In the genomic region with DNA sequence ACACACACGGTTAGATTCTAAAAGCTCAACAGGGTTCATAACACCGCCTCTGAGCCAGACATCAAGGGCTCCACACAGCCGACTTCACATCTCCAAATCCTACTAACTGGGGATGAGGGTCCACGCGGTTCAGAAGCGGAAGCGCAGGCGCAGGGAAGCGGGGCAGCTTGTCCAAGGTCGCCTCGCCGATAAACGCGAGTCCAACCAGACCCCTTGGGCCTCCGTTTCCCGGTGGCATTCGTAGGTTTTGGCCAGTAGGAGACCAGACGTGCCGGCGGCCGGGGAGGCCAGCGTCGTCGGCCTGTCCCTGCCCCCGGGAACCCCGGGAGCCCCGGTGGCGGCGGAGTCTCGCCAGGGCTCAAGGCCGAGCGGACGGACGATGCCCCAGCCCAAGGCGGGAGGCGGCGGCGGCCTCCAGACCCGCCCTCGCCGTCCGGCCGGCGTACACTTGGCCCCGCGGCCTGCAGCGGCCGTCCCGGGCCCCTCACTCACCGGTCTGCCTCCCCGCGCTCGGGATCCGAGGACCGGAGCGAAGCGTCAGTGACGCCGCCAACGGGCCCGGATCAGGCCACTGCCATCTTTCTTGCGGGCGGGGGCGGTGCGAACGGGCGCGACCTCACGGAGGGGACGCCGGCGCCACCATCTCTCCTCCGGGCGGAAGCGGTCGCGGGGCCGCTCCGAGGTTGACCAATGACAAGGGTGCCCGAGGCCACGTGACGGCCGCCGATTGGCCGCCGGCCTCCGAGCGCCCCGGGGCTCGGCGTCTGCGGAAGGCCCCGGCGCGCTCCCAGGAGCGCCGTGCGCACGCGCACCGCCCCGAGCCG, we compare ENCODE assay signal across 9 cellular contexts. TPM values are rescaled to one million over a fixed set of nuclear protein-coding genes. Genes with fewer than 3 reads are reported as not detected.
DNase-seq lines count a peak whose midpoint lies in the region; ATAC-seq, FAIRE-seq and TF ChIP-seq lines count a peak whose summit lies in the region.
"Had no signal": no experiment of that assay in that cellular context is flagged by ENCODE, and none has a peak within 500 bp of the region (broad histone marks: within the 10 kb centered on the region; RNA-seq: fewer than 3 reads in every experiment).

SDF4 (minus strand) TSS at position 602 of the 824 bp plus-strand sequence. CDS start 3,229 bp downstream, outside the sequence.

- H2AFZ ChIP-seq in keratinocyte (ENCODE audit: control insufficient read depth, low read length), result peak within 1 kb of the TSS; percentile 68

- H3K9ac ChIP-seq in keratinocyte (ENCODE audit: control insufficient read depth, extremely low read depth, insufficient read depth, low read length), result peak within 1 kb of the TSS; percentile 96

- H3K4me1 ChIP-seq in keratinocyte (ENCODE audit: control insufficient read depth, extremely low read depth, insufficient read depth, low read length), result peaks cover 8% of the 10 kb centered on the region

- DNase-seq in Ammon's horn (ENCODE audit: low spot score) (peak; percentile 95), GM19238 (ENCODE audit: insufficient read length, low spot score) (peak; percentile 100), NCI-H510A (lab: John Stamatoyannopoulos, UW) (peak; percentile 100), cerebellar nuclear complex (lab: John Stamatoyannopoulos, UW) (peak; percentile 35 to 48), keratinocyte (ENCODE audit: low read depth, low spot score) (no peak)
- DNase-seq in activated CD4-positive, alpha-beta T cell treated with anti-CD3 and anti-CD28 coated beads for 1 hour, result peak; percentile 95
- peak; percentile 92 to 96 (median 94) for DNase-seq in stimulated activated CD4-positive, alpha-beta T cell treated with anti-CD3 and anti-CD28 coated beads, Interleukin-12 subunit alpha, Interleukin-12 subunit beta, amount 100 ng/mL, for 48 hours (ENCODE audit: low read depth in 2 of 3, low spot score in 1 of 3)

- H3K27ac ChIP-seq in keratinocyte (ENCODE audit: control insufficient read depth, insufficient read depth, low read length), result peak within 1 kb of the TSS; percentile 79

- peaks cover 10 to 27% of the 10 kb centered on the region in 2 experiments for H3K36me3 ChIP-seq in keratinocyte (ENCODE audit: control insufficient read depth in 2 of 2, extremely low read depth in 1 of 2, insufficient read depth in 2 of 2, low read length in 2 of 2)

- TF ChIP-seq CTCF in keratinocyte (optimal IDR thresholded peaks at IDR 0.05 in 1 of 3, IDR thresholded peaks at IDR 0.05 in 1 of 3, conservative IDR thresholded peaks at IDR 0.05 in 1 of 3; ENCODE audit: extremely low read depth in 1 of 3, insufficient read depth in 2 of 3, low read length in 3 of 3), result no peak

- H3K79me2 ChIP-seq in keratinocyte (ENCODE audit: control insufficient read depth, insufficient read depth, low read length), result peaks cover 64% of the 10 kb centered on the region

- H3K9me3 ChIP-seq in keratinocyte (ENCODE audit: control insufficient read depth, low read depth, low read length), result peaks cover 4% of the 10 kb centered on the region

- dilution Hi-C loops in keratinocyte (cut with MboI; ENCODE audit: extremely low pct_ligation_motif_present, low sequenced_read_pairs), result no loop called here

- H4K20me1 ChIP-seq in keratinocyte (ENCODE audit: control insufficient read depth, extremely low read depth, insufficient read depth, low read length), result no peaks in the 10 kb centered on the region

- H3K4me2 ChIP-seq in keratinocyte (ENCODE audit: control insufficient read depth, extremely low read depth, insufficient read depth, low read depth, low read length), result peak within 1 kb of the TSS; percentile 92

- peak within 1 kb of the TSS; percentile 82 to 93 (median 91) for H3K4me3 ChIP-seq in keratinocyte (ENCODE audit: control insufficient read depth in 2 of 3, extremely low read depth in 1 of 3, insufficient read depth in 2 of 3, low read depth in 1 of 3, low read length in 3 of 3)

- FAIRE-seq in keratinocyte (lab: Jason Lieb, UNC), result no peak
- FAIRE-seq: endometrium had no signal

- no peaks in the 10 kb centered on the region for H3K9me1 ChIP-seq in keratinocyte (ENCODE audit: control insufficient read depth, extremely low read depth, insufficient read depth, low read length)

- H3K27me3 ChIP-seq in keratinocyte (ENCODE audit: control insufficient read depth, extremely low read depth, insufficient read depth, low read length), result no peaks in the 10 kb centered on the region

- peak; percentile 88 for ATAC-seq in HG03439 (IDR thresholded peaks at IDR 0.05; ENCODE audit: unreplicated experiment)

RNA-seq across cellular contexts. Expression of gene SDF4, which starts in this region (rescaled TPM):
- 63.5 to 103 TPM (median 66.3 TPM) in 3 replicates for polyA plus RNA-seq in keratinocyte
- 139 TPM for polyA plus RNA-seq in keratinocyte (2011; ENCODE audit: low read depth)
- polyA plus RNA-seq in keratinocyte (2011; cell fraction: cytosol; rRNA removed), result 50.4 and 107 TPM in 2 replicates
- 118 and 153 TPM in 2 replicates for polyA plus RNA-seq in keratinocyte (2011; cell fraction: nucleus; rRNA removed)
- 74.7 and 112 TPM in 2 replicates for polyA plus RNA-seq in keratinocyte (2012; ENCODE audit: low replicate concordance)
- 25.3 to 111 TPM (median 27.8 TPM) in 3 replicates for polyA minus RNA-seq in keratinocyte
- 104 TPM for polyA minus RNA-seq in keratinocyte (2011; cell fraction: cytosol; rRNA and poly(A)+ RNA removed)
- 91.0 and 91.9 TPM in 2 replicates for polyA minus RNA-seq in keratinocyte (2011; cell fraction: nucleus; rRNA and poly(A)+ RNA removed)
